ENCODE assay signal across 22 cellular contexts in the genomic region with DNA sequence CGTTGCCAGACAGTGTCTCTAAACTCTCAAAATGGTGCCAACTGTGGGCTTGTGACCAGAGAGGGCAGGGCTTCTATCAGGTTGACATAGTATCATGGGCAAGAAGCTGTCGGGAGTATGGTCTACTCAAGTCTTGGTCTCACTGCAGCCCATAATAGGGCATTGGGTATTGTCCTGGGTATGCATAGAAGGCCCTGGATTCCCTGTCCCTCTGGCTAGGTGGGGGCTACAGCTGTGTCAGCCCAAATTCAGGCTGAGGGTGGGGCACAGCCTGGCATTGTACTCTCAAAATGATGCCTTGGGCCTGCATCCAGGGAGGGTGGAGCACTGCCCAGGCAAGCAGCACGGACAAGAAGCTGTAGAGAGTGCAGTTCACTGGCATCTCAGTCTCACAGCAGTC.
"Had no signal": no experiment of that assay in that cellular context is flagged by ENCODE, and none has a peak within 500 bp of the region (broad histone marks: within the 10 kb centered on the region; RNA-seq: fewer than 3 reads in every experiment).

No MANE protein-coding gene starts in this region.

- H3K4me3 ChIP-seq: K562, SJSA1, SK-N-MC had no signal

- H3K4me1 ChIP-seq: SJSA1 had no signal

- H3K4me2 ChIP-seq: KMS-11 had no signal

- ATAC-seq: K562 had no signal

- H3K9me3 Mint-ChIP-seq: IgD-negative memory B cell had no signal

- H3K36me3 Mint-ChIP-seq: IgD-negative memory B cell had no signal

- H3K27me3 ChIP-seq: SJSA1 had no signal

- H3K27ac ChIP-seq: HL-60, KMS-11, SJSA1, SK-N-MC had no signal

- H3K4me3 Mint-ChIP-seq: IgD-negative memory B cell had no signal

- DNase-seq: Kasumi-1, MM.1S, NCI-H1092 treated with DMSO at 0.1 percent for 48 hours, NCI-H1436, NCI-H187, NCI-H2029, NCI-H2081 treated with DMSO at 0.1 percent for 48 hours, NCI-H2171, NCI-H226, NCI-H446, NCI-H510A, NCI-H524 treated with DMSO at 0.1 percent for 48 hours, NCI-H774, Right ventricle myocardium superior, RPMI8226, SIG-M5 had no signal

- H3K36me3 ChIP-seq: SJSA1 had no signal

- H3K4me1 Mint-ChIP-seq: IgD-negative memory B cell had no signal

- H3K9me3 ChIP-seq: SJSA1 had no signal

- H3K27ac Mint-ChIP-seq: IgD-negative memory B cell had no signal

- H3K9ac ChIP-seq: KMS-11 had no signal
